Comparison of ENCODE assay signal across 34 cellular contexts in the genomic region with DNA sequence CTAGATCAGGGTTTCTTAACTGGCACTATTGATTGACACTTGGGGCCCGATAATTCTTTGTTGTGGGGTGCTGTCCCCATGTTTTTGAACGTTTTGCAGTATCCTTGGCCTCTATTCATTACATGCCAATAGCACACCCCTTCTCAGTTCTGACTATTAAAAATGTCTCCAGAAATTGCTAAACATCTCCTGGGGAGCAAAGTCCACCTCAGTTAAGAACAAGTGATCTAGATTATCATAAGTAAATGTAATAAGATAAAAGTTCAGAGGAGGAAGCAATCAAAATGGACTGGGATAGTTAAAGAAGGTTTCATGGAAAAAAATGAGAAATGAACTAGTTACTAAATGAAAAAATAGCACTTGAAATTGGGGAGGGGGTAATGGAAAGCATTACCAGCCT.
DNase-seq lines count a peak whose midpoint lies in the region; ATAC-seq, FAIRE-seq and TF ChIP-seq lines count a peak whose summit lies in the region.
"Had no signal": no experiment of that assay in that cellular context is flagged by ENCODE, and none has a peak within 500 bp of the region (broad histone marks: within the 10 kb centered on the region; RNA-seq: fewer than 3 reads in every experiment).

No MANE protein-coding gene starts in this region.

- H3K9ac ChIP-seq in OCI-LY3 (ENCODE audit: low read length) (no peak overlapping the region), K562 (ENCODE audit: insufficient read depth in 1 of 2, low read depth in 2 of 2, low read length in 2 of 2) (no peak overlapping the region)
- H3K9ac ChIP-seq: BLaER1; BLaER1 treated with 17β-estradiol and CSF1 and Interleukin-3, amounts not matched to agents 10 nM and 100 nM had no signal

- H3K4me2 ChIP-seq in OCI-LY3 (ENCODE audit: low read length) = peak overlapping the region; percentile 31
- no peak overlapping the region for H3K4me2 ChIP-seq in K562 (ENCODE audit: insufficient read depth, low read length)
- H3K4me2 ChIP-seq: A549; BLaER1; BLaER1 treated with 17β-estradiol and CSF1 and Interleukin-3, amounts not matched to agents 10 nM and 100 nM had no signal

- CTCF ChIA-PET in K562 (lab: Yijun Ruan, JAX; ENCODE audit: low intra/inter-chr PET ratio) = no interaction called here

- H4K20me1 ChIP-seq in OCI-LY3 (ENCODE audit: insufficient read depth, low read length) = no peaks in the 10 kb centered on the region
- H4K20me1 ChIP-seq in K562 (replicated peaks; ENCODE audit: control insufficient read depth, insufficient read depth, low read length) = no peaks in the 10 kb centered on the region
- H4K20me1 ChIP-seq: BLaER1; BLaER1 treated with 17β-estradiol and CSF1 and Interleukin-3, amounts not matched to agents 10 nM and 100 nM had no signal

- peaks cover 3% of the 10 kb centered on the region for H3K36me3 ChIP-seq in OCI-LY3 (replicated peaks; ENCODE audit: low read depth, low read length)
- no peaks in the 10 kb centered on the region for H3K36me3 ChIP-seq in K562 (ENCODE audit: control insufficient read depth, insufficient read depth, low read length)
- H3K36me3 ChIP-seq in small intestine (ENCODE audit: control insufficient read depth in 2 of 2, insufficient read depth in 2 of 2, low read length in 2 of 2) = no peaks in the 10 kb centered on the region
- H3K36me3 ChIP-seq: BE2C; BLaER1; BLaER1 treated with 17β-estradiol and CSF1 and Interleukin-3, amounts not matched to agents 10 nM and 100 nM had no signal

- in situ Hi-C loops in K562 (cut with MboI) = no loop called here

- H3K27ac ChIP-seq in OCI-LY3 (ENCODE audit: low read length) (no peak overlapping the region), K562 (ENCODE audit: extremely low read depth, low read depth, low read length) (no peak overlapping the region), small intestine (ENCODE audit: low read depth in 1 of 2, low read length in 1 of 2) (no peak overlapping the region)
- H3K27ac ChIP-seq: 22Rv1; A549; BLaER1; BLaER1 treated with 17β-estradiol and CSF1 and Interleukin-3, amounts not matched to agents 10 nM and 100 nM; C4-2B had no signal

- FAIRE-seq in K562 (lab: Jason Lieb, UNC) (no peak), small intestine (lab: Jason Lieb, UNC) (no peak), D721Med (lab: Jason Lieb, UNC) (no peak)
- FAIRE-seq: A204.1, A549 had no signal

- no peak for TF ChIP-seq POLR2A in K562 (conservative IDR thresholded peaks at IDR 0.05)

- no peak for TF ChIP-seq EP300 in K562 (IDR thresholded peaks at IDR 0.05; ENCODE audit: low read length)

- BruUV-seq in K562 (replicated peaks; lab: Mats Ljungman, UMichigan) = no TSS peak

- POLR2A ChIA-PET in K562 (lab: Yijun Ruan, JAX) = no interaction called here

- H2AFZ ChIP-seq in OCI-LY3 (ENCODE audit: low read depth, low read length) = peak overlapping the region; percentile 44
- no peak overlapping the region for H2AFZ ChIP-seq in K562 (ENCODE audit: low read depth, low read length)

- H3K4me3 ChIP-seq in OCI-LY3 (ENCODE audit: low read length) = no peak overlapping the region
- no peak overlapping the region for H3K4me3 ChIP-seq in K562
- no peak overlapping the region for H3K4me3 ChIP-seq in small intestine (ENCODE audit: low read depth in 1 of 2, low read length in 2 of 2)
- H3K4me3 ChIP-seq: A549; BLaER1; BLaER1 treated with 17β-estradiol and CSF1 and Interleukin-3, amounts not matched to agents 10 nM and 100 nM had no signal

- WGBS in K562 (ENCODE audit: insufficient coverage, low coverage, missing lambda C conversion rate) = 0% methylated on average over 2 of the region's 2 CpGs
- WGBS in small intestine, 3 donors = 10 to 44% (median 18%) methylated on average over 2 of the region's 2 CpGs

- H3K27me3 ChIP-seq in OCI-LY3 (ENCODE audit: low read depth, low read length) (no peaks in the 10 kb centered on the region), K562 (ENCODE audit: control insufficient read depth in 2 of 2, insufficient read depth in 2 of 2, low read length in 2 of 2) (no peaks in the 10 kb centered on the region), small intestine (ENCODE audit: control insufficient read depth in 2 of 2, insufficient read depth in 2 of 2, low read length in 2 of 2) (no peaks in the 10 kb centered on the region)
- H3K27me3 ChIP-seq: BLaER1; BLaER1 treated with 17β-estradiol and CSF1 and Interleukin-3, amounts not matched to agents 10 nM and 100 nM had no signal

- H3K9me3 ChIP-seq in OCI-LY3 (ENCODE audit: insufficient read depth, low read length) = no peaks in the 10 kb centered on the region
- H3K9me3 ChIP-seq in K562 (replicated peaks; ENCODE audit: control insufficient read depth, insufficient read depth, low read depth, low read length) = no peaks in the 10 kb centered on the region; the same call in 1 of the 2 replicates
- H3K9me3 ChIP-seq in small intestine (ENCODE audit: control insufficient read depth, low read depth) = no peaks in the 10 kb centered on the region
- H3K9me3 ChIP-seq: A549; BLaER1; BLaER1 treated with 17β-estradiol and CSF1 and Interleukin-3, amounts not matched to agents 10 nM and 100 nM; Caco-2 had no signal

- TF ChIP-seq RAD21 in K562 (CRISPR knock-in tag; conservative IDR thresholded peaks at IDR 0.05 in 1 of 2, IDR thresholded peaks at IDR 0.05 in 1 of 2) = no peak

- peaks cover 17% of the 10 kb centered on the region for H3K4me1 ChIP-seq in OCI-LY3 (ENCODE audit: low read length)
- H3K4me1 ChIP-seq in K562 (replicated peaks in 1 of 2; ENCODE audit: control insufficient read depth in 2 of 2, insufficient read depth in 2 of 2, low read length in 2 of 2) = no peaks in the 10 kb centered on the region
- H3K4me1 ChIP-seq in small intestine (ENCODE audit: control insufficient read depth in 2 of 2, insufficient read depth in 1 of 2, low read depth in 1 of 2, low read length in 1 of 2) = no peaks in the 10 kb centered on the region
- H3K4me1 ChIP-seq: A549; BE2C; BLaER1; BLaER1 treated with 17β-estradiol and CSF1 and Interleukin-3, amounts not matched to agents 10 nM and 100 nM had no signal

- intact Hi-C loops in K562 (cut with micrococcal nuclease) = no loop called here
- intact Hi-C loops in left colon (cut with DNase I, micrococcal nuclease) = no loop called here

- TF ChIP-seq CTCF in OCI-LY3 (IDR thresholded peaks at IDR 0.05; ENCODE audit: low read depth, low read length) (no peak), K562 (IDR thresholded peaks at IDR 0.05 in 2 of 3, conservative IDR thresholded peaks at IDR 0.05 in 1 of 3; ENCODE audit: insufficient read depth in 2 of 3, low read depth in 1 of 3, low read length in 3 of 3) (no peak), D721Med (IDR thresholded peaks at IDR 0.05; ENCODE audit: insufficient read depth, missing control alignments) (no peak)

- no peak for ATAC-seq in K562
- ATAC-seq in left colon = peak; percentile 63
- ATAC-seq in GM21360 (IDR thresholded peaks at IDR 0.05; ENCODE audit: unreplicated experiment) = no peak
- no peak for ATAC-seq in GM18907 (IDR thresholded peaks at IDR 0.05; ENCODE audit: unreplicated experiment)
- ATAC-seq: A549; CD8-positive, alpha-beta T cell had no signal

- DNase-seq in K562 (ENCODE audit: extremely low read depth in 1 of 4, low spot score in 3 of 4) (no peak), left colon (no peak), small intestine (peak; percentile 63), D721Med (ENCODE audit: insufficient read length, low spot score) (no peak)
- DNase-seq in activated effector memory CD4-positive, alpha-beta T cell treated with Interleukin-2 at 50 U/mL for 16 hours = no peak
- DNase-seq: 8988T; ACHN; AML-193; BE2C; C1 segment of cervical spinal cord; Caco-2; Calu3; CD4-positive, alpha-beta memory T cell; CD4-positive, alpha-beta T cell; CD4-positive, CD25-positive, alpha-beta regulatory T cell; CD8-positive, alpha-beta memory T cell; CD8-positive, alpha-beta T cell; COR-L47; DMS 273 treated with DMSO at 0.1 percent for 48 hours; DMS153; DMS53; DMS79; DMS79 treated with DMSO at 0.1 percent for 48 hours; DND-41; EL had no signal

- no peaks in the 10 kb centered on the region for H3K9me1 ChIP-seq in K562 (ENCODE audit: control insufficient read depth, insufficient read depth, low read length)

- H3K79me2 ChIP-seq in OCI-LY3 (ENCODE audit: low read length) (no peaks in the 10 kb centered on the region), K562 (ENCODE audit: control insufficient read depth, insufficient read depth, low read length) (no peaks in the 10 kb centered on the region)

TF ChIP-seq in K562, 482 proteins besides CTCF, POLR2A, EP300 and RAD21:
- TF ChIP-seq, protein P1, sequence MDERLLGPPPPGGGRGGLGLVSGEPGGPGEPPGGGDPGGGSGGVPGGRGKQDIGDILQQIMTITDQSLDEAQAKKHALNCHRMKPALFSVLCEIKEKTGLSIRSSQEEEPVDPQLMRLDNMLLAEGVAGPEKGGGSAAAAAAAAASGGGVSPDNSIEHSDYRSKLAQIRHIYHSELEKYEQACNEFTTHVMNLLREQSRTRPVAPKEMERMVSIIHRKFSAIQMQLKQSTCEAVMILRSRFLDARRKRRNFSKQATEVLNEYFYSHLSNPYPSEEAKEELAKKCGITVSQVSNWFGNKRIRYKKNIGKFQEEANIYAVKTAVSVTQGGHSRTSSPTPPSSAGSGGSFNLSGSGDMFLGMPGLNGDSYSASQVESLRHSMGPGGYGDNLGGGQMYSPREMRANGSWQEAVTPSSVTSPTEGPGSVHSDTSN (CRISPR knock-in tag; IDR thresholded peaks at IDR 0.05; ENCODE audit: low read depth) = peak; percentile 3; the same call in 1 of the 2 replicates
- TF ChIP-seq, protein P1 (tag; conservative IDR thresholded peaks at IDR 0.05; ENCODE audit: low read depth) = no peak
- TF ChIP-seq BRCA1 (IDR thresholded peaks at IDR 0.05) (no peak), BRCA1 (CRISPR knock-in tag; IDR thresholded peaks at IDR 0.05) (no peak)
